ENCODE assay signal across 8 cellular contexts in the genomic region with DNA sequence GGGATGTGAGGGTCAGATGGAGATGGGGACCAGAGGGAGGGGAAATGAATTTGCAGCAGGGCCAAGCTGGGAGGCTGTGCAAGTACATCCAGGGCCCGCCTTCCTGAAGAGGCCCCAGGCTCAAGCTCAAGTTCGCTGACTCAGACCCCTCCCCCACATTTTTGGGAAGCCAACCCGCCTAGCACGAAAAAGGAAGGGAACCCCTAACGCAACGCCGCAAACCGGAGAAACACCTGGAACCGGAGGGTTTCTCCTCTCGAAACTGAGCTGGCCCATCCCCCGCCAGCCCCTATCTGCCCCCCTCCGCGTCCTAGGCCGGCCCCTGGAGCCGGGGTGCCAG. TPM values are rescaled to one million over a fixed set of nuclear protein-coding genes. Genes with fewer than 3 reads are reported as not detected.
DNase-seq lines count a peak whose midpoint lies in the region; ATAC-seq, FAIRE-seq and TF ChIP-seq lines count a peak whose summit lies in the region.

No MANE protein-coding gene starts in this region.

- FAIRE-seq in HepG2 (lab: Jason Lieb, UNC) = no peak

- H4K20me1 ChIP-seq in HepG2 (ENCODE audit: insufficient read depth, low read length) = no peaks in the 10 kb centered on the region

- H3K36me3 ChIP-seq in HepG2 (replicated peaks in 1 of 2; ENCODE audit: control insufficient read depth in 1 of 2, insufficient read depth in 2 of 2, low read length in 2 of 2) = no peaks in the 10 kb centered on the region
- no peaks in the 10 kb centered on the region for H3K36me3 ChIP-seq in right lobe of liver
- no peaks in the 10 kb centered on the region for H3K36me3 ChIP-seq in iPS-18a (ENCODE audit: control insufficient read depth, low read depth, low read length)
- no peaks in the 10 kb centered on the region for H3K36me3 ChIP-seq in vagina

- peaks cover 3 to 15% of the 10 kb centered on the region in 2 experiments; a peak in 4 of 5 replicates for H3K27me3 ChIP-seq in HepG2 (ENCODE audit: control insufficient read depth in 1 of 2, insufficient read depth in 2 of 2, low read length in 2 of 2)
- no peaks in the 10 kb centered on the region for H3K27me3 ChIP-seq in right lobe of liver
- peaks cover 8% of the 10 kb centered on the region for H3K27me3 ChIP-seq in iPS-18a (ENCODE audit: control insufficient read depth, insufficient read depth, low read length)
- H3K27me3 ChIP-seq in vagina = no peaks in the 10 kb centered on the region

- BruUV-seq in HepG2 (replicated peaks; lab: Mats Ljungman, UMichigan) = no TSS peak

- TF ChIP-seq POLR2A in HepG2 (IDR thresholded peaks at IDR 0.05; ENCODE audit: insufficient read depth in 1 of 2, low read depth in 2 of 2, low read length in 2 of 2) = no peak
- no peak for TF ChIP-seq POLR2A in right lobe of liver (IDR thresholded peaks at IDR 0.05)
- no peak for TF ChIP-seq POLR2A in vagina (IDR thresholded peaks at IDR 0.05)

- POLR2A ChIA-PET in HepG2 (lab: Yijun Ruan, JAX) = interaction anchor here (1.0 kb wide), 1 partner anchor 41 kb away, joined by 4 read pairs; no protein-coding TSS in a partner anchor

- H2AFZ ChIP-seq in HepG2 (ENCODE audit: low read length) = no peak overlapping the region

- TF ChIP-seq CTCF in HepG2 (CRISPR knock-in tag; IDR thresholded peaks at IDR 0.05) (no peak), right lobe of liver (IDR thresholded peaks at IDR 0.05) (no peak), vagina (IDR thresholded peaks at IDR 0.05) (no peak), GM10266 (IDR thresholded peaks at IDR 0.05; ENCODE audit: control insufficient read depth, insufficient read depth, low read depth, missing control alignments) (no peak)

- ATAC-seq in HepG2 = no peak
- no peak for ATAC-seq in right lobe of liver

- no peak overlapping the region for H3K27ac ChIP-seq in HepG2 (ENCODE audit: extremely low read length, insufficient read depth, low read length)
- no peak overlapping the region for H3K27ac ChIP-seq in right lobe of liver
- no peak overlapping the region for H3K27ac ChIP-seq in iPS-18a (ENCODE audit: low read length)
- H3K27ac ChIP-seq in vagina = no peak overlapping the region

- DNase-seq in HepG2 (ENCODE audit: low spot score) = no peak
- no peak for DNase-seq in right lobe of liver
- DNase-seq in SKM-1 (lab: John Stamatoyannopoulos, UW; ENCODE audit: unreplicated experiment) = peak; percentile 58
- DNase-seq in vagina (ENCODE audit: extremely low spot score in 2 of 2) = no peak
- no peak for DNase-seq in GM10266 (ENCODE audit: extremely low spot score)
- DNase-seq in NCI-H1930 (lab: John Stamatoyannopoulos, UW) = no peak
- no peak for DNase-seq in AG20443 (ENCODE audit: low spot score)

- in situ Hi-C loops in HepG2 (cut with HindIII; ENCODE audit: extremely low pct_ligation_motif_present, low pct_unique_long_range_greater_than_20kb) = no loop called here

- H3K79me2 ChIP-seq in HepG2 (ENCODE audit: insufficient read depth, low read length) = no peaks in the 10 kb centered on the region

- no peak for TF ChIP-seq EP300 in HepG2 (IDR thresholded peaks at IDR 0.05; ENCODE audit: low read depth in 2 of 2, low read length in 2 of 2)
- TF ChIP-seq EP300 in HepG2 (CRISPR knock-in tag; IDR thresholded peaks at IDR 0.05; ENCODE audit: borderline replicate concordance) = no peak

- CTCF ChIA-PET in HepG2 (lab: Yijun Ruan, JAX; ENCODE audit: low intra/inter-chr PET ratio, low total read pairs) = no interaction called here

- intact Hi-C loops in HepG2 (cut with micrococcal nuclease; ENCODE audit: unreplicated experiment) = no loop called here
- intact Hi-C loops in right lobe of liver (cut with DNase I) = no loop called here
- intact Hi-C loops in vagina (cut with DNase I) = no loop called here

- peak overlapping the region; percentile 88 for H3K4me2 ChIP-seq in HepG2 (ENCODE audit: low read depth, low read length)

- H3K9me3 ChIP-seq in HepG2 (ENCODE audit: low read length) (no peaks in the 10 kb centered on the region), right lobe of liver (no peaks in the 10 kb centered on the region), iPS-18a (ENCODE audit: control insufficient read depth, low read depth, low read length) (no peaks in the 10 kb centered on the region), vagina (no peaks in the 10 kb centered on the region)

- H3K4me1 ChIP-seq in HepG2 (ENCODE audit: insufficient read depth, low read length) (peaks cover 6% of the 10 kb centered on the region; the same call in 1 of the 2 replicates), right lobe of liver (peaks cover 0 to 7% (median 3%) of the 10 kb centered on the region in 4 donors), iPS-18a (ENCODE audit: control insufficient read depth, low read depth, low read length) (peaks cover 10% of the 10 kb centered on the region), vagina (peaks cover 11% of the 10 kb centered on the region)

- no peak for TF ChIP-seq RAD21 in HepG2 (CRISPR knock-in tag; IDR thresholded peaks at IDR 0.05)

- H3K4me3 ChIP-seq in HepG2 (replicated peaks in 1 of 3; ENCODE audit: insufficient read depth in 1 of 3, low read depth in 2 of 3, low read length in 3 of 3) (peak overlapping the region in 2 of 3 experiments; percentile 44 to 77; a peak in 4 of 6 replicates), right lobe of liver (peak overlapping the region in 1 of 3 donors; percentile 68), iPS-18a (ENCODE audit: low read length) (peak overlapping the region; percentile 75), vagina (peak overlapping the region; percentile 61 to 66)

- WGBS in HepG2 (ENCODE audit: low lambda C conversion rate) = 19% methylated on average over 12 of the region's 15 CpGs
- WGBS in right lobe of liver (ENCODE audit: insufficient coverage, low coverage, low lambda C conversion rate, missing lambda C conversion rate) = 0% methylated on average over 1 of the region's 15 CpGs

- H3K9ac ChIP-seq in HepG2 (ENCODE audit: insufficient read depth, low read depth, low read length) (no peak overlapping the region), iPS-18a (ENCODE audit: low read length) (peak overlapping the region; percentile 47)

TF ChIP-seq in HepG2, 621 proteins besides CTCF, POLR2A, EP300 and RAD21:
- TF ChIP-seq ZNF136 (CRISPR knock-in tag; IDR thresholded peaks at IDR 0.05; ENCODE audit: low read depth) (no peak), MYC (CRISPR knock-in tag; IDR thresholded peaks at IDR 0.05; ENCODE audit: borderline replicate concordance) (0 out of 2 replicates have a peak, but pooled peaks have one; percentile 7), MTF1 (CRISPR knock-in tag; IDR thresholded peaks at IDR 0.05) (no peak), SP2 (CRISPR knock-in tag; IDR thresholded peaks at IDR 0.05) (no peak), PHF20 (CRISPR knock-in tag; IDR thresholded peaks at IDR 0.05) (0 out of 2 replicates have a peak, but pooled peaks have one; percentile 1)

RNA-seq across cellular contexts. Expression of a gene that starts 0.6 kb away (rescaled TPM):
- total RNA-seq in HepG2 (2016; rRNA removed; fragmentation: Illumina TruSeq; extraction: Trizol) (not detected in 2 replicates), right lobe of liver (under 1 TPM in 1 of 6 experiments, not detected in 5; 0.12 TPM), vagina (3.7 TPM)
- total RNA-seq in HepG2 (2016; cell fraction: cytosol; rRNA removed; fragmentation: Illumina TruSeq; extraction: Trizol; ENCODE audit: low read depth) = not detected in 2 replicates
- total RNA-seq in HepG2 (2016; cell fraction: insoluble cytoplasmic fraction; rRNA removed; fragmentation: Illumina TruSeq; extraction: Trizol) = not detected in 2 replicates
- not detected in 2 replicates for total RNA-seq in HepG2 (2016; cell fraction: membrane; rRNA removed; fragmentation: Illumina TruSeq; extraction: Trizol)
- total RNA-seq in HepG2 (2016; cell fraction: nucleus; rRNA removed; fragmentation: Illumina TruSeq; extraction: Trizol) = not detected in 2 replicates
- not detected in 2 replicates for polyA plus RNA-seq in HepG2 (2011; rRNA removed)
- not detected in 2 replicates for polyA plus RNA-seq in HepG2 (2011; cell fraction: cytosol; rRNA removed)
- 0.17 and 0.23 TPM in 2 replicates for polyA plus RNA-seq in HepG2 (2011; cell fraction: nucleus; rRNA removed)
- not detected in 2 replicates for polyA plus RNA-seq in HepG2 (2012)
- not detected in 2 replicates for polyA plus RNA-seq in HepG2 (2016; cell fraction: cytosol; fragmentation: Illumina TruSeq; extraction: Trizol; ENCODE audit: low read depth)
- polyA plus RNA-seq in HepG2 (2016; cell fraction: insoluble cytoplasmic fraction; fragmentation: Illumina TruSeq; extraction: Trizol; ENCODE audit: low read depth) = not detected in 2 replicates
- not detected in 2 replicates for polyA plus RNA-seq in HepG2 (2016; cell fraction: membrane; fragmentation: Illumina TruSeq; extraction: Trizol; ENCODE audit: low read depth)
- not detected in 2 replicates for polyA plus RNA-seq in HepG2 (2016; cell fraction: nucleus; fragmentation: Illumina TruSeq; extraction: Trizol; ENCODE audit: insufficient read depth, low read depth)
- 0.37 TPM in 1 of 2 replicates, not detected in the other for polyA minus RNA-seq in HepG2 (2011; rRNA and poly(A)+ RNA removed; ENCODE audit: low replicate concordance)
- polyA minus RNA-seq in HepG2 (2011; cell fraction: cytosol; rRNA and poly(A)+ RNA removed) = not detected in 2 replicates
- polyA minus RNA-seq in HepG2 (2011; cell fraction: nucleus; rRNA and poly(A)+ RNA removed) = 1.3 TPM in 1 of 2 replicates, not detected in the other
